ENCODE assay signal across 8 cellular contexts in genomic region chr11:67584205-67584880, GRCh38. TPM values are rescaled to one million over a fixed set of nuclear protein-coding genes. Genes with fewer than 3 reads are reported as not detected.
A peak's percentile ranks its signal among the peaks of the same experiment; 100 is the strongest.
DNase-seq lines count a peak whose midpoint lies in the region; ATAC-seq and TF ChIP-seq lines count a peak whose summit lies in the region.

No MANE protein-coding gene starts in this region.

- H3K4me3 ChIP-seq in astrocyte of the spinal cord (ENCODE audit: low read depth, low read length) = peak overlapping the region; percentile 87

- in situ Hi-C loops in astrocyte of the spinal cord (cut with HindIII; ENCODE audit: low sequenced_read_pairs) = no loop called here

- ATAC-seq in HG03520 (IDR thresholded peaks at IDR 0.05; ENCODE audit: unreplicated experiment) = no peak

- DNase-seq in AG20443 (ENCODE audit: low spot score) = peak; percentile 79
- peak; percentile 23 for DNase-seq in H4 (ENCODE audit: low spot score)
- peak; percentile 62 for DNase-seq in RPMI7951 (ENCODE audit: low read depth)
- peak; percentile 48 for DNase-seq in astrocyte of the spinal cord (ENCODE audit: low read depth, low spot score)
- peak; percentile 27 to 34 for DNase-seq in hippocampal formation (lab: John Stamatoyannopoulos, UW)
- DNase-seq in putamen (ENCODE audit: low spot score) = peak; percentile 43
- no peak for DNase-seq in NCI-H2107 (lab: John Stamatoyannopoulos, UW)

- no peak for TF ChIP-seq CTCF in astrocyte of the spinal cord (IDR thresholded peaks at IDR 0.05; ENCODE audit: low read depth, low read length)

RNA-seq across cellular contexts. Expression of gene GSTP1, which starts 0.7 kb away (rescaled TPM):
- 2,091 and 2,096 TPM in 2 replicates for total RNA-seq in H4 (2014; rRNA removed; shearing (Covaris generic))
- 1,090 and 1,270 TPM in 2 replicates for total RNA-seq in RPMI7951 (2014; rRNA removed; shearing (Covaris generic))

RNA-seq across cellular contexts. Expression of gene NDUFV1, which starts 22.4 kb away (rescaled TPM):
- total RNA-seq in H4 (2014; rRNA removed; shearing (Covaris generic)) = 128 and 143 TPM in 2 replicates
- 203 and 251 TPM in 2 replicates for total RNA-seq in RPMI7951 (2014; rRNA removed; shearing (Covaris generic))

RNA-seq across cellular contexts. Expression of gene NUDT8, which starts 45.4 kb away (rescaled TPM):
- 12.4 and 15.7 TPM in 2 replicates for total RNA-seq in H4 (2014; rRNA removed; shearing (Covaris generic))
- total RNA-seq in RPMI7951 (2014; rRNA removed; shearing (Covaris generic)) = 7.2 and 11.6 TPM in 2 replicates

RNA-seq across cellular contexts. Expression of gene TBX10, which starts 55.2 kb away (rescaled TPM):
- total RNA-seq in H4 (2014; rRNA removed; shearing (Covaris generic)) = not detected in 2 replicates
- total RNA-seq in RPMI7951 (2014; rRNA removed; shearing (Covaris generic)) = not detected in 2 replicates
